8 cellular contexts compared by ENCODE assay signal in the genomic region with DNA sequence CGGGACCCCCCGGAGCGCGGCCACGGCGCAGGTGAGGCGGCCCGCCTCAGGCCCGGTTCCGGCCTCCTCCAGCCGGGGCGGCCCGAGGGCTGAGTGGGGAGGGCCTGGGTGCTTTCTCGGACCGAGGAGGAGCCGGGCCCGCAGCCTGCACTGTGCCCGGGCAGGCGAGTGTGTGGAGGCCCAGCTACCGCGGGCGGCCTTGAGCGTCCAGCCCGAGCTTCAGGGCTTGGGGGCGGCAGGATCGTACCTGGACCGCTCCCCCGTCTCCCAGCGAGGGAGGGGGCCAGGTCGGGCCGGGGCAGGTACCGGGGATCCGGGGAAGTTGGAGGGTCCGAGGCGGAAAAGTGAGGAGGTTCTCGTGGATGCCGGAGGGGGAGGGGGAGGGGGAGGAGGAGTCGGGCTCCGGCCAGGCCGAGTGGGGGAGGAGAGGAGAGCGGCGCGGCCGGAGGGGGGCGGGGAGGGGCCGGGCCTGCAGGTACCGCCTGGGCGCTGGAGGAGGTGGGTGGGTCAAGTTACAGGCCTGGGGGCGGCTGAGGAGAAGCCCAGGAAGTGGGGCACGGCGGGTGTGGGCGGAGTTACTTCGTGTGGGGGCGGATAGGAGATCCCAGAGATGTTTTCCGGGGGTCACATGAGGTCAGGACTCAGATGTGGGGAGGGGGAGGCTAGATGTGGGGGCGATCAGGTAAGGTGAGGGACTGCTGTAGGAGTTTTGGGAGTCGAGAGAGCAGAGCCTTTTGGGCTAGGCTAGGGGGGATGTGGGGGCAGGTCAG. TPM values are rescaled to one million over a fixed set of nuclear protein-coding genes. Genes with fewer than 3 reads are reported as not detected.
DNase-seq lines count a peak whose midpoint lies in the region; ATAC-seq, FAIRE-seq and TF ChIP-seq lines count a peak whose summit lies in the region.

No MANE protein-coding gene starts in this region.

- H3K14ac ChIP-seq in H9 (ENCODE audit: insufficient read depth, low read length) = peak overlapping the region; percentile 94

- no TSS peak for BruUV-seq in GM12878 (replicated peaks; lab: Mats Ljungman, UMichigan)

- peak; percentile 71 for DNase-seq in ELR (ENCODE audit: low read depth)
- peak; percentile 96 for DNase-seq in H9
- DNase-seq in NCI-H82 (lab: John Stamatoyannopoulos, UW) = peak; percentile 84
- no peak for DNase-seq in GM12878 (ENCODE audit: low read depth, low spot score)
- peak; percentile 90 for DNase-seq in kidney
- peak; percentile 27 to 76 for DNase-seq in stimulated activated effector memory CD8-positive, alpha-beta T cell treated with anti-CD3 and anti-CD28 coated beads, Interleukin-12 subunit alpha, Interleukin-12 subunit beta, amount 100 ng/mL, for 72 hours (ENCODE audit: low spot score in 2 of 2)
- no peak for DNase-seq in H54 (ENCODE audit: insufficient read length, low spot score)
- DNase-seq in SIG-M5 (lab: John Stamatoyannopoulos, UW) = no peak

- H3K4me2 ChIP-seq in H9 (ENCODE audit: insufficient read depth, insufficient read length, low read length) = peak overlapping the region; percentile 69
- H3K4me2 ChIP-seq in GM12878 (ENCODE audit: control insufficient read depth, insufficient read depth) = peak overlapping the region; percentile 90

- H3K4me1 Mint-ChIP-seq in H9 = peaks cover 52 to 53% of the 10 kb centered on the region in 2 experiments
- peaks cover 61% of the 10 kb centered on the region for H3K4me1 Mint-ChIP-seq in stimulated activated effector memory CD8-positive, alpha-beta T cell treated with anti-CD3 and anti-CD28 coated beads, Interleukin-12 subunit alpha, Interleukin-12 subunit beta, amount 100 ng/mL, for 72 hours

- no peak overlapping the region for H4K5ac ChIP-seq in H9 (ENCODE audit: insufficient read length, low read depth, low read length)

- H2AFZ ChIP-seq in H9 (ENCODE audit: low read length) (no peak overlapping the region), GM12878 (ENCODE audit: control insufficient read depth, low read depth, low read length) (no peak overlapping the region)

- no peak overlapping the region for H2BK120ac ChIP-seq in H9 (ENCODE audit: low read depth, low read length, poor library complexity, severe bottlenecking)

- WGBS in H9 (ENCODE audit: extremely low coverage, insufficient read length, low lambda C conversion rate) = no CpG with 5 or more reads among the region's 57 CpGs
- under 1% methylated on average over 34 of the region's 57 CpGs for WGBS in GM12878 (ENCODE audit: insufficient coverage, insufficient replicate concordance, low lambda C conversion rate, missing lambda C conversion rate)

- CTCF ChIA-PET in GM12878 (lab: Yijun Ruan, JAX) = interaction anchor here (1.0 to 3.0 kb wide), 12 partner anchors 13 to 141 kb away, joined by 3 to 13 read pairs (median 4); no protein-coding TSS in a partner anchor

- no peak overlapping the region for H2BK20ac ChIP-seq in H9 (ENCODE audit: low read depth, low read length, poor library complexity, severe bottlenecking)

- no peak overlapping the region for H2BK5ac ChIP-seq in H9 (ENCODE audit: insufficient read length, low read length)

- peak; percentile 8 for ATAC-seq in GM12878
- ATAC-seq in stimulated activated effector memory CD8-positive, alpha-beta T cell treated with anti-CD3 and anti-CD28 coated beads, Interleukin-12 subunit alpha, Interleukin-12 subunit beta, amount 100 ng/mL, for 72 hours = peak; percentile 0

- H3K4me1 ChIP-seq in H9 (ENCODE audit: insufficient read depth, low read length) = peaks cover 11% of the 10 kb centered on the region; the same call in 1 of the 2 replicates
- H3K4me1 ChIP-seq in GM12878 (ENCODE audit: control insufficient read depth, insufficient read depth, low read length) = peaks cover 36% of the 10 kb centered on the region
- H3K4me1 ChIP-seq in kidney (ENCODE audit: control insufficient read depth in 1 of 2, insufficient read depth in 1 of 2, low read depth in 1 of 2, low read length in 2 of 2) = peaks cover 14 to 34% of the 10 kb centered on the region in 2 donors

- TF ChIP-seq EP300 in GM12878 (IDR thresholded peaks at IDR 0.05; ENCODE audit: borderline replicate concordance in 1 of 2, control insufficient read depth in 1 of 2, low read depth in 2 of 2, low read length in 2 of 2) = no peak

- H3K23ac ChIP-seq in H9 (ENCODE audit: insufficient read length, low read depth, low read length) = no peak overlapping the region

- no peak overlapping the region for H4K8ac ChIP-seq in H9 (replicated peaks; ENCODE audit: insufficient read length, low read depth, low read length)

- H3K4me3 ChIP-seq in GM12878 (peak overlapping the region; percentile 92), kidney (ENCODE audit: low read length in 2 of 2) (peak overlapping the region; percentile 53 to 64)

- no peak overlapping the region; the same call in 1 of the 2 replicates for H3K4ac ChIP-seq in H9 (ENCODE audit: low read depth, low read length)

- H3K36me3 ChIP-seq in GM12878 (ENCODE audit: control insufficient read depth in 2 of 2, insufficient read depth in 2 of 2, low read length in 1 of 2) = peaks cover 2 to 7% of the 10 kb centered on the region in 2 experiments; a peak in 3 of 4 replicates
- H3K36me3 ChIP-seq in kidney (ENCODE audit: control insufficient read depth in 1 of 2, insufficient read depth in 2 of 2, low read length in 2 of 2) = no peaks in the 10 kb centered on the region

- no peaks in the 10 kb centered on the region for H3K9me3 ChIP-seq in H9 (ENCODE audit: control insufficient read depth, low read depth, low read length)
- no peaks in the 10 kb centered on the region for H3K9me3 ChIP-seq in GM12878 (replicated peaks; ENCODE audit: control insufficient read depth, insufficient read depth, low read length)
- H3K9me3 ChIP-seq in kidney (ENCODE audit: control insufficient read depth in 1 of 2, low read length in 2 of 2) = no peaks in the 10 kb centered on the region

- H3K23me2 ChIP-seq in H9 (ENCODE audit: insufficient read length, low read depth, low read length, poor library complexity, severe bottlenecking) = peaks cover 11% of the 10 kb centered on the region

- H3K27me3 Mint-ChIP-seq in H9 (ENCODE audit: low read depth) = no peaks in the 10 kb centered on the region

- H3K79me1 ChIP-seq in H9 (ENCODE audit: insufficient read depth, low read depth, low read length, poor library complexity, severe bottlenecking) = peaks cover 1% of the 10 kb centered on the region

- peak overlapping the region; percentile 94 for H3K18ac ChIP-seq in H9 (ENCODE audit: insufficient read length, low read depth, low read length)

- SMC1A ChIA-PET in GM12878 (lab: Charles Lee; ENCODE audit: uncharacterized antibody, unreplicated experiment) = interaction anchor here (1.2 to 1.8 kb wide), 7 partner anchors 14 to 143 kb away, joined by 3 to 7 read pairs (median 6); partner anchors contain the start of genes IER2 and STX10

- FAIRE-seq in GM12878 (lab: Jason Lieb, UNC) (no peak), kidney (lab: Jason Lieb, UNC) (no peak), H54 (lab: Jason Lieb, UNC) (no peak)

- peak; percentile 7; the same call in 1 of the 2 replicates for TF ChIP-seq POLR2A in GM12878 (IDR thresholded peaks at IDR 0.05; ENCODE audit: low read depth, low read length)
- no peak for TF ChIP-seq POLR2A in H54 (IDR thresholded peaks at IDR 0.05; ENCODE audit: low read depth, low read length)

- no peak overlapping the region for H2BK15ac ChIP-seq in H9 (ENCODE audit: low read depth, low read length)

- H3K56ac ChIP-seq in H9 (ENCODE audit: insufficient read length, low read depth, low read length) = no peak overlapping the region

- RAD21 ChIA-PET in GM12878 (lab: Charles Lee; ENCODE audit: unreplicated experiment) = interaction anchor here (1.0 to 2.2 kb wide), 6 partner anchors 13 to 42 kb away, joined by 4 to 10 read pairs (median 5); partner anchors contain the start of genes IER2 and STX10

- POLR2A ChIA-PET in GM12878 (lab: Charles Lee) = interaction anchor here (0.6 to 3.8 kb wide), 12 partner anchors 13 to 1779 kb away, joined by 3 to 28 read pairs (median 4); partner anchors contain the start of genes IER2 and STX10

- H3K9me3 Mint-ChIP-seq in H9 = peaks cover 0 to 1% of the 10 kb centered on the region in 2 experiments; a peak in 2 of 5 replicates
- no peaks in the 10 kb centered on the region for H3K9me3 Mint-ChIP-seq in stimulated activated effector memory CD8-positive, alpha-beta T cell treated with anti-CD3 and anti-CD28 coated beads, Interleukin-12 subunit alpha, Interleukin-12 subunit beta, amount 100 ng/mL, for 72 hours

- no peak overlapping the region for H4K91ac ChIP-seq in H9 (ENCODE audit: insufficient read length, low read depth, low read length)

- H3K4me3 Mint-ChIP-seq in H9 = peak overlapping the region; percentile 82 to 93
- H3K4me3 Mint-ChIP-seq in stimulated activated effector memory CD8-positive, alpha-beta T cell treated with anti-CD3 and anti-CD28 coated beads, Interleukin-12 subunit alpha, Interleukin-12 subunit beta, amount 100 ng/mL, for 72 hours = peak overlapping the region; percentile 85

- in situ Hi-C loops in GM12878 (cut with MboI) = no loop called here

- H3K27ac Mint-ChIP-seq in H9 = peak overlapping the region; percentile 87 to 97 (median 90); a peak in 4 of 7 replicates
- H3K27ac Mint-ChIP-seq in stimulated activated effector memory CD8-positive, alpha-beta T cell treated with anti-CD3 and anti-CD28 coated beads, Interleukin-12 subunit alpha, Interleukin-12 subunit beta, amount 100 ng/mL, for 72 hours = peak overlapping the region; percentile 95

- H2AK5ac ChIP-seq in H9 (ENCODE audit: insufficient read length, low read length) = no peak overlapping the region

- intact Hi-C loops in GM12878 (cut with micrococcal nuclease; ENCODE audit: unreplicated experiment) (loop anchor here (2.0 to 5.0 kb wide), 2 partner anchors 32 to 144 kb away; partner anchors contain the start of genes IER2 and STX10), kidney (cut with DNase I) (no loop called here)

- H3K36me3 Mint-ChIP-seq in H9 (ENCODE audit: insufficient read depth in 1 of 3, low read depth in 3 of 3) = peaks cover 10 to 55% (median 47%) of the 10 kb centered on the region in 3 experiments; a peak in 6 of 7 replicates
- H3K36me3 Mint-ChIP-seq in stimulated activated effector memory CD8-positive, alpha-beta T cell treated with anti-CD3 and anti-CD28 coated beads, Interleukin-12 subunit alpha, Interleukin-12 subunit beta, amount 100 ng/mL, for 72 hours = peaks cover 60% of the 10 kb centered on the region

- H3K27me3 ChIP-seq in H9 (ENCODE audit: insufficient read depth, low read length) (no peaks in the 10 kb centered on the region), GM12878 (replicated peaks in 1 of 2; ENCODE audit: control insufficient read depth in 2 of 2, insufficient read depth in 2 of 2, low read length in 1 of 2) (no peaks in the 10 kb centered on the region)

- peak overlapping the region; percentile 53 for H2BK12ac ChIP-seq in H9 (ENCODE audit: insufficient read length, low read depth, low read length)

- H3K79me2 ChIP-seq in H9 (ENCODE audit: insufficient read depth, low read length) (peaks cover 56% of the 10 kb centered on the region), GM12878 (ENCODE audit: control insufficient read depth, insufficient read depth, low read length) (peaks cover 65% of the 10 kb centered on the region)

- TF ChIP-seq RAD21 in GM12878 (IDR thresholded peaks at IDR 0.05; ENCODE audit: insufficient read depth, low read depth, low read length) = no peak

- no peaks in the 10 kb centered on the region for H4K20me1 ChIP-seq in H9 (ENCODE audit: control insufficient read depth, insufficient read depth, insufficient read length)
- H4K20me1 ChIP-seq in GM12878 (ENCODE audit: control insufficient read depth, insufficient read depth) = peaks cover 10% of the 10 kb centered on the region

- TF ChIP-seq CTCF in H9 (conservative IDR thresholded peaks at IDR 0.05) = no peak
- TF ChIP-seq CTCF in GM12878 (IDR thresholded peaks at IDR 0.05 in 2 of 3, conservative IDR thresholded peaks at IDR 0.05 in 1 of 3; ENCODE audit: control insufficient read depth in 2 of 3, extremely low read depth in 1 of 3, insufficient read depth in 1 of 3, low read depth in 3 of 3, low read length in 3 of 3) = no peak
- no peak for TF ChIP-seq CTCF in kidney (IDR thresholded peaks at IDR 0.05; ENCODE audit: borderline replicate concordance, extremely low read depth, insufficient read depth)

- H3T11ph ChIP-seq in H9 (ENCODE audit: low read length) = no peak overlapping the region

- H3K27ac ChIP-seq in H9 (ENCODE audit: insufficient read length, low read depth, low read length) (no peak overlapping the region), GM12878 (ENCODE audit: control insufficient read depth, insufficient read depth) (peak overlapping the region; percentile 75), kidney (ENCODE audit: low read depth in 2 of 2, low read length in 2 of 2) (peak overlapping the region in 1 of 2 donors; percentile 23)

- peak overlapping the region; percentile 84 for H3K9ac ChIP-seq in H9 (ENCODE audit: extremely low read depth, insufficient read length, low read length)
- H3K9ac ChIP-seq in GM12878 (ENCODE audit: control insufficient read depth, insufficient read depth, low read length) = peak overlapping the region; percentile 67
- peak overlapping the region; percentile 22 to 59 for H3K9ac ChIP-seq in kidney (ENCODE audit: low read length in 2 of 2)

RNA-seq across cellular contexts. Expression of gene NACC1, which starts 0.5 kb away (rescaled TPM):
- total RNA-seq in H9 (2021) = 198 and 210 TPM in 2 replicates
- total RNA-seq in GM12878 (2013; cell fraction: nucleolus; rRNA removed) = 33.8 and 36.7 TPM in 2 replicates
- 53.0 and 68.5 TPM in 2 replicates for total RNA-seq in GM12878 (2014; rRNA removed)
- 16.2 and 19.6 TPM in 2 replicates for total RNA-seq in GM12878 (2014; rRNA removed; fragmentation: Illumina TruSeq; extraction: Trizol)
- 116 and 120 TPM in 2 replicates for total RNA-seq in GM12878 (2021)
- polyA plus RNA-seq in GM12878 (2011; ENCODE audit: low read depth) = 14.2 TPM
- polyA plus RNA-seq in GM12878 (2011; rRNA removed) = 9.4 and 32.3 TPM in 2 replicates
- 75.3 and 119 TPM in 2 replicates for polyA plus RNA-seq in GM12878 (2011; cell fraction: cytosol; rRNA removed)
- 75.5 and 139 TPM in 2 replicates for polyA plus RNA-seq in GM12878 (2011; cell fraction: nucleus; rRNA removed)
- polyA plus RNA-seq in GM12878 (2012) = 32.6 and 35.0 TPM in 2 replicates
- 6.1 and 18.8 TPM in 2 replicates for polyA plus RNA-seq in GM12878 (2014; fragmentation: Illumina TruSeq; extraction: Trizol)
- polyA plus RNA-seq in GM12878 (2014; fragmentation: Nextera tagmentation; extraction: Ambion mirVana) = under 1 TPM; 0.18 to 0.27 TPM
- polyA plus RNA-seq in GM12878 (2014; rRNA removed) = 86.1 and 89.6 TPM in 2 replicates
- 1 to 10 TPM; 2.0 to 3.0 TPM for polyA plus RNA-seq in GM12878 (2016; fragmentation: Nextera tagmentation; extraction: Ambion mirVana)
- 74.5 and 114 TPM in 2 replicates for polyA minus RNA-seq in GM12878 (2011; rRNA and poly(A)+ RNA removed)
- 50.9 and 52.6 TPM in 2 replicates for polyA minus RNA-seq in GM12878 (2011; cell fraction: cytosol; rRNA and poly(A)+ RNA removed)
- polyA minus RNA-seq in GM12878 (2011; cell fraction: nucleus; rRNA and poly(A)+ RNA removed) = 12.9 and 21.6 TPM in 2 replicates
- total RNA-seq in kidney = 46.1 TPM
- polyA plus RNA-seq in kidney (ENCODE audit: insufficient read depth, low read depth, low replicate concordance) = 16.7 TPM

RNA-seq across cellular contexts. Expression of gene TRMT1, which starts 2.1 kb away (rescaled TPM):
- total RNA-seq in H9 (2021) = 92.8 and 95.7 TPM in 2 replicates
- total RNA-seq in GM12878 (2013; cell fraction: nucleolus; rRNA removed) = 57.7 and 66.1 TPM in 2 replicates
- 33.7 and 37.0 TPM in 2 replicates for total RNA-seq in GM12878 (2014; rRNA removed)
- 16.1 and 18.8 TPM in 2 replicates for total RNA-seq in GM12878 (2014; rRNA removed; fragmentation: Illumina TruSeq; extraction: Trizol)
- total RNA-seq in GM12878 (2021) = 51.4 and 53.1 TPM in 2 replicates
- 15.2 TPM for polyA plus RNA-seq in GM12878 (2011; ENCODE audit: low read depth)
- polyA plus RNA-seq in GM12878 (2011; rRNA removed) = 18.4 and 29.5 TPM in 2 replicates
- 43.7 and 65.4 TPM in 2 replicates for polyA plus RNA-seq in GM12878 (2011; cell fraction: cytosol; rRNA removed)
- polyA plus RNA-seq in GM12878 (2011; cell fraction: nucleus; rRNA removed) = 346 and 425 TPM in 2 replicates
- 31.0 and 36.9 TPM in 2 replicates for polyA plus RNA-seq in GM12878 (2012)
- polyA plus RNA-seq in GM12878 (2014; fragmentation: Illumina TruSeq; extraction: Trizol) = 11.3 and 32.5 TPM in 2 replicates
- polyA plus RNA-seq in GM12878 (2014; fragmentation: Nextera tagmentation; extraction: Ambion mirVana) = 1 to 10 TPM; 3.4 to 4.5 TPM
- polyA plus RNA-seq in GM12878 (2014; rRNA removed) = 64.7 and 68.8 TPM in 2 replicates
- 10 to 100 TPM; 52.6 to 56.3 TPM for polyA plus RNA-seq in GM12878 (2016; fragmentation: Nextera tagmentation; extraction: Ambion mirVana)
- polyA minus RNA-seq in GM12878 (2011; rRNA and poly(A)+ RNA removed) = 17.3 and 34.2 TPM in 2 replicates
- polyA minus RNA-seq in GM12878 (2011; cell fraction: cytosol; rRNA and poly(A)+ RNA removed) = 17.8 and 33.2 TPM in 2 replicates
- polyA minus RNA-seq in GM12878 (2011; cell fraction: nucleus; rRNA and poly(A)+ RNA removed) = 36.4 and 46.4 TPM in 2 replicates
- 40.0 TPM for total RNA-seq in kidney
- 22.7 TPM for polyA plus RNA-seq in kidney (ENCODE audit: insufficient read depth, low read depth, low replicate concordance)

RNA-seq across cellular contexts. Expression of gene LYL1, which starts 16.0 kb away (rescaled TPM):
- total RNA-seq in H9 (2021) (0.63 and 0.86 TPM in 2 replicates), GM12878 (2014; rRNA removed) (29.3 and 34.8 TPM in 2 replicates), GM12878 (2014; rRNA removed; fragmentation: Illumina TruSeq; extraction: Trizol) (5.8 and 5.9 TPM in 2 replicates), GM12878 (2021) (27.4 and 30.0 TPM in 2 replicates), kidney (13.8 TPM)
- 13.0 and 16.6 TPM in 2 replicates for total RNA-seq in GM12878 (2013; cell fraction: nucleolus; rRNA removed)
- polyA plus RNA-seq in GM12878 (2011; ENCODE audit: low read depth) = 0.52 TPM
- polyA plus RNA-seq in GM12878 (2011; rRNA removed) (0.56 and 0.62 TPM in 2 replicates), GM12878 (2014; fragmentation: Illumina TruSeq; extraction: Trizol) (1.3 and 2.4 TPM in 2 replicates), GM12878 (2014; fragmentation: Nextera tagmentation; extraction: Ambion mirVana) (under 1 TPM; 0.10 to 0.77 TPM), GM12878 (2014; rRNA removed) (25.1 and 30.8 TPM in 2 replicates), GM12878 (2016; fragmentation: Nextera tagmentation; extraction: Ambion mirVana) (1 to 10 TPM; 3.1 to 8.0 TPM), kidney (ENCODE audit: insufficient read depth, low read depth, low replicate concordance) (8.5 TPM)
- 0.84 and 1.5 TPM in 2 replicates for polyA plus RNA-seq in GM12878 (2011; cell fraction: cytosol; rRNA removed)
- 1.7 and 2.5 TPM in 2 replicates for polyA plus RNA-seq in GM12878 (2011; cell fraction: nucleus; rRNA removed)
- 6.5 and 9.4 TPM in 2 replicates for polyA plus RNA-seq in GM12878 (2012)
- 0.59 and 1.1 TPM in 2 replicates for polyA minus RNA-seq in GM12878 (2011; rRNA and poly(A)+ RNA removed)
- 1.7 TPM in 1 of 2 replicates, not detected in the other for polyA minus RNA-seq in GM12878 (2011; cell fraction: cytosol; rRNA and poly(A)+ RNA removed)
- 0.73 and 1.8 TPM in 2 replicates for polyA minus RNA-seq in GM12878 (2011; cell fraction: nucleus; rRNA and poly(A)+ RNA removed)

RNA-seq across cellular contexts. Expression of gene STX10, which starts 31.6 kb away (rescaled TPM):
- 39.4 and 40.5 TPM in 2 replicates for total RNA-seq in H9 (2021)
- total RNA-seq in GM12878 (2013; cell fraction: nucleolus; rRNA removed) = 13.8 and 18.2 TPM in 2 replicates
- 56.2 and 59.0 TPM in 2 replicates for total RNA-seq in GM12878 (2014; rRNA removed)
- 36.3 and 38.4 TPM in 2 replicates for total RNA-seq in GM12878 (2014; rRNA removed; fragmentation: Illumina TruSeq; extraction: Trizol)
- total RNA-seq in GM12878 (2021) = 57.0 and 59.2 TPM in 2 replicates
- polyA plus RNA-seq in GM12878 (2011; ENCODE audit: low read depth) = 20.8 TPM
- polyA plus RNA-seq in GM12878 (2011; rRNA removed) = 32.1 and 47.5 TPM in 2 replicates
- 62.2 and 75.9 TPM in 2 replicates for polyA plus RNA-seq in GM12878 (2011; cell fraction: cytosol; rRNA removed)
- 132 and 139 TPM in 2 replicates for polyA plus RNA-seq in GM12878 (2011; cell fraction: nucleus; rRNA removed)
- polyA plus RNA-seq in GM12878 (2012) = 38.6 and 38.9 TPM in 2 replicates
- 7.4 and 33.7 TPM in 2 replicates for polyA plus RNA-seq in GM12878 (2014; fragmentation: Illumina TruSeq; extraction: Trizol)
- 1 to 10 TPM in 1 of 2 experiments, under 1 TPM in 1; 0.56 to 3.7 TPM for polyA plus RNA-seq in GM12878 (2014; fragmentation: Nextera tagmentation; extraction: Ambion mirVana)
- polyA plus RNA-seq in GM12878 (2014; rRNA removed) = 76.1 and 78.9 TPM in 2 replicates
- 10 to 100 TPM; 47.7 to 50.4 TPM for polyA plus RNA-seq in GM12878 (2016; fragmentation: Nextera tagmentation; extraction: Ambion mirVana)
- polyA minus RNA-seq in GM12878 (2011; rRNA and poly(A)+ RNA removed) = 21.1 and 22.4 TPM in 2 replicates
- 15.5 and 18.8 TPM in 2 replicates for polyA minus RNA-seq in GM12878 (2011; cell fraction: cytosol; rRNA and poly(A)+ RNA removed)
- 8.9 TPM in 2 replicates for polyA minus RNA-seq in GM12878 (2011; cell fraction: nucleus; rRNA and poly(A)+ RNA removed)
- 39.5 TPM for total RNA-seq in kidney
- polyA plus RNA-seq in kidney (ENCODE audit: insufficient read depth, low read depth, low replicate concordance) = 52.9 TPM

RNA-seq across cellular contexts. Expression of gene IER2, which starts 31.6 kb away (rescaled TPM):
- total RNA-seq in H9 (2021) = 160 and 165 TPM in 2 replicates
- total RNA-seq in GM12878 (2013; cell fraction: nucleolus; rRNA removed) = 41.4 and 51.6 TPM in 2 replicates
- total RNA-seq in GM12878 (2014; rRNA removed) = 26.0 and 31.9 TPM in 2 replicates
- 9.1 and 9.5 TPM in 2 replicates for total RNA-seq in GM12878 (2014; rRNA removed; fragmentation: Illumina TruSeq; extraction: Trizol)
- 94.5 and 97.2 TPM in 2 replicates for total RNA-seq in GM12878 (2021)
- polyA plus RNA-seq in GM12878 (2011; ENCODE audit: low read depth) = 9.8 TPM
- polyA plus RNA-seq in GM12878 (2011; rRNA removed) = 11.2 and 17.9 TPM in 2 replicates
- 36.0 and 41.6 TPM in 2 replicates for polyA plus RNA-seq in GM12878 (2011; cell fraction: cytosol; rRNA removed)
- polyA plus RNA-seq in GM12878 (2011; cell fraction: nucleus; rRNA removed) = 127 and 170 TPM in 2 replicates
- 54.9 and 64.6 TPM in 2 replicates for polyA plus RNA-seq in GM12878 (2012)
- polyA plus RNA-seq in GM12878 (2014; fragmentation: Illumina TruSeq; extraction: Trizol) = 7.7 and 13.2 TPM in 2 replicates
- polyA plus RNA-seq in GM12878 (2014; fragmentation: Nextera tagmentation; extraction: Ambion mirVana) = 1 to 10 TPM; 2.8 to 9.3 TPM
- polyA plus RNA-seq in GM12878 (2014; rRNA removed) = 56.0 and 65.3 TPM in 2 replicates
- 10 to 100 TPM; 75.6 to 81.7 TPM for polyA plus RNA-seq in GM12878 (2016; fragmentation: Nextera tagmentation; extraction: Ambion mirVana)
- 5.2 and 11.3 TPM in 2 replicates for polyA minus RNA-seq in GM12878 (2011; rRNA and poly(A)+ RNA removed)
- 12.3 and 14.0 TPM in 2 replicates for polyA minus RNA-seq in GM12878 (2011; cell fraction: cytosol; rRNA and poly(A)+ RNA removed)
- 35.5 and 63.1 TPM in 2 replicates for polyA minus RNA-seq in GM12878 (2011; cell fraction: nucleus; rRNA and poly(A)+ RNA removed)
- total RNA-seq in kidney = 73.9 TPM
- 96.7 TPM for polyA plus RNA-seq in kidney (ENCODE audit: insufficient read depth, low read depth, low replicate concordance)

Comparison
In these comparisons a context has a peak if more than half of its experiments do, and no peak if none do; other contexts are left out.
1. DNase-seq: peak in ELR (single experiment), H9 (single experiment), NCI-H82 (single experiment), kidney (single experiment) and stimulated activated effector memory CD8-positive, alpha-beta T cell treated with anti-CD3 and anti-CD28 coated beads, Interleukin-12 subunit alpha, Interleukin-12 subunit beta, amount 100 ng/mL, for 72 hours (2 of 2); none in GM12878 (single experiment), H54 (single experiment) and SIG-M5 (single experiment).
2. Peak in every context shown above with its lines, with median percentiles within 50 percentile points of each other: H3K9ac ChIP-seq.